Comparison of ENCODE assay signal across 1 cellular context in genomic region chr4:83455300-83456183, GRCh38.
TF ChIP-seq lines count a peak whose summit lies in the region.

Gene HELQ (minus strand): TSS chr4:83455823. CDS start chr4:83455693, 130 bp downstream.
Gene MRPS18C (plus strand): TSS chr4:83456058. CDS start chr4:83456078, 20 bp downstream.

TF ChIP-seq in HCT116, 20 proteins besides CTCF, POLR2A, EP300 and RAD21 (continued from another document):
- TF ChIP-seq REST (IDR thresholded peaks at IDR 0.05; ENCODE audit: low read depth) (no peak), ZBTB33 (IDR thresholded peaks at IDR 0.05; ENCODE audit: extremely low read depth, insufficient replicate concordance, low read length) (peak; percentile 95), POLR2AphosphoS5 (IDR thresholded peaks at IDR 0.05; ENCODE audit: low read depth, low read length) (peak; percentile 95), SIN3A (IDR thresholded peaks at IDR 0.05; ENCODE audit: low read depth) (peak; percentile 87), MAX (IDR thresholded peaks at IDR 0.05) (peak; percentile 96), ZFX (IDR thresholded peaks at IDR 0.05) (no peak), TCF7L2 (IDR thresholded peaks at IDR 0.05; ENCODE audit: borderline replicate concordance, extremely low read depth, insufficient read depth, insufficient read length) (peak; percentile 88), EZH2 (IDR thresholded peaks at IDR 0.05) (no peak), SP1 (IDR thresholded peaks at IDR 0.05; ENCODE audit: low read depth) (peak; percentile 82), ATF3 (IDR thresholded peaks at IDR 0.05) (no peak), YY1 (IDR thresholded peaks at IDR 0.05; ENCODE audit: extremely low read depth, insufficient replicate concordance, low read depth, low read length) (peak; percentile 94), EZH2phosphoT487 (IDR thresholded peaks at IDR 0.05; ENCODE audit: borderline replicate concordance) (no peak), ZNF274 (IDR thresholded peaks at IDR 0.05; ENCODE audit: low read depth, low read length) (no peak)
